In genomic region chr11:2277933-2278523, GRCh38 we compare ENCODE assay signal across 20 cellular contexts. TPM values are rescaled to one million over a fixed set of nuclear protein-coding genes. Genes with fewer than 3 reads are reported as not detected.
"Had no signal": no experiment of that assay in that cellular context is flagged by ENCODE, and none has a peak within 500 bp of the region (broad histone marks: within the 10 kb centered on the region; RNA-seq: fewer than 3 reads in every experiment).

No MANE protein-coding gene starts in this region.

- H3K27ac ChIP-seq: body of pancreas, dorsolateral prefrontal cortex had no signal

- FAIRE-seq: frontal cortex had no signal

- H3K36me3 ChIP-seq: tibial nerve had no signal

- DNase-seq: activated CD4-positive, alpha-beta T cell treated with anti-CD3 and anti-CD28 coated beads, Interleukin-2, amount 50 U/mL, for 4 hours; activated CD4-positive, CD25-positive, alpha-beta regulatory T cell treated with anti-CD3 and anti-CD28 coated beads, Interleukin-2, amount 50 U/mL, for 72 hours; activated naive CD4-positive, alpha-beta T cell treated with Interleukin-2 at 50 U/mL for 16 hours; activated T-cell treated with anti-CD3 and anti-CD28 coated beads, Interleukin-2, amount 50 U/mL, for 1 hour; body of pancreas; dorsolateral prefrontal cortex; hypothalamus; left ventricle myocardium superior; nephron progenitor cell; occipital lobe; retina; stimulated activated CD4-positive, alpha-beta T cell treated with anti-CD3 and anti-CD28 coated beads, Interleukin-12 subunit alpha, Interleukin-12 subunit beta, amount 100 ng/mL, for 4 hours; stimulated activated naive CD8-positive, alpha-beta T cell treated with anti-CD3 and anti-CD28 coated beads, Interleukin-15, Interleukin-2, amounts not matched to agents 100 U/mL and 50 U/mL, for 24 hours; substantia nigra had no signal

- ATAC-seq: body of pancreas; left ventricle myocardium superior; stimulated activated naive CD8-positive, alpha-beta T cell treated with anti-CD3 and anti-CD28 coated beads, Interleukin-15, Interleukin-2, amounts not matched to agents 100 U/mL and 50 U/mL, for 24 hours had no signal

- H3K27me3 ChIP-seq: body of pancreas, tibial nerve had no signal

- H3K9me3 ChIP-seq: body of pancreas had no signal

- H3K4me3 ChIP-seq: body of pancreas, dorsolateral prefrontal cortex, tibial nerve had no signal

- H3K4me1 ChIP-seq: body of pancreas had no signal

RNA-seq across cellular contexts. Expression of gene ASCL2, which starts 7.6 kb away (rescaled TPM):
- total RNA-seq: cardiac septum, kidney epithelial cell, myocyte had no signal

RNA-seq across cellular contexts. Expression of gene C11orf21, which starts 23.7 kb away (rescaled TPM):
- total RNA-seq: epithelial cell of proximal tubule, kidney epithelial cell, myocyte had no signal

RNA-seq across cellular contexts. Expression of gene TSPAN32, which starts 23.8 kb away (rescaled TPM):
- total RNA-seq: epithelial cell of proximal tubule, myocyte, occipital lobe had no signal
